In the genomic region with DNA sequence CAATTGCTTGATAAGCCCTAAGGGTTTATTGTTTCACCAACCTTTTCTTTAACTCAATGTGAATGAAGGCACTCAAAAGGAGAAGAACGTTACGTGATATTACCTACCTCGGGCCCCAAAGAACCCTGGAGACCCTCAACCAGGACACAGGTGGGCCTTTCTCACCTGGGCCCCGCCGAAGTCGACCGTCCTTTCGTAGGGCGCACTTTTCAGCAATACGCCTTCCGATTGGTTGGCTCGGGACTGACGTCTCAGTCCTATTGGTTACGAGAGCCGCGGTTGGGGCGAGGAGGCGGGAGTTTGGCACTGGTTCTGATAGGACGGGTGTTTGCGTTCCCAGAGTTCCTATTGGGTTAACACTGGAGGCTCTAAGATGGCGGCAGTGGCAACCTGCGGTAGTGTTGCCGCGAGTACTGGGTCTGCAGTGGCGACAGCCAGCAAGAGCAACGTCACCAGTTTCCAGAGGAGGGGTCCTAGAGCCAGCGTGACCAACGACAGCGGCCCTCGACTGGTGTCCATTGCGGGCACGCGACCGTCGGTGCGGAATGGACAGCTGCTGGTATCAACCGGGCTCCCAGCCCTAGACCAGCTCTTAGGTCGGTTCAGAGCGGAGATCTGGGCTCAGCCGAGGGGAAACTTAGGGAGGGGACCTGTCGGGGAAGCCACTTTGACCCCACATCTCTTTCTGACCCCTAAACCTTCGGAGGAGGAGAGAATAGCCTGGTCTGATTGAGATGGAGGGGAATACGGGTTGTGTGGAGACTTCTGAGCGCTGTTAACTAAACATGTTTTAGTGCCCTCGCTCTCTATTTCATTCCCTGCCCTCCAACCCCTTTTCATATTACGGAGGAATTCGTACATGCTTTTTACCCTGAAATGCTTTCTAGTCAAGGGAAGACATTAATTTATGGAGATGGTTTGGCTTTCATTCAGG, we compare ENCODE assay signal across 1 cellular context.
TF ChIP-seq lines count a peak whose summit lies in the region.

A gene with protein sequence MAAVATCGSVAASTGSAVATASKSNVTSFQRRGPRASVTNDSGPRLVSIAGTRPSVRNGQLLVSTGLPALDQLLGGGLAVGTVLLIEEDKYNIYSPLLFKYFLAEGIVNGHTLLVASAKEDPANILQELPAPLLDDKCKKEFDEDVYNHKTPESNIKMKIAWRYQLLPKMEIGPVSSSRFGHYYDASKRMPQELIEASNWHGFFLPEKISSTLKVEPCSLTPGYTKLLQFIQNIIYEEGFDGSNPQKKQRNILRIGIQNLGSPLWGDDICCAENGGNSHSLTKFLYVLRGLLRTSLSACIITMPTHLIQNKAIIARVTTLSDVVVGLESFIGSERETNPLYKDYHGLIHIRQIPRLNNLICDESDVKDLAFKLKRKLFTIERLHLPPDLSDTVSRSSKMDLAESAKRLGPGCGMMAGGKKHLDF (plus strand): TSS at position 356 of the 934 bp plus-strand sequence. CDS start 18 bp downstream, at position 374.
A gene with protein sequence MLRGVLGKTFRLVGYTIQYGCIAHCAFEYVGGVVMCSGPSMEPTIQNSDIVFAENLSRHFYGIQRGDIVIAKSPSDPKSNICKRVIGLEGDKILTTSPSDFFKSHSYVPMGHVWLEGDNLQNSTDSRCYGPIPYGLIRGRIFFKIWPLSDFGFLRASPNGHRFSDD (minus strand): TSS at position 211 of the 934 bp plus-strand sequence. CDS start 46,346 bp downstream, outside the sequence.

TF ChIP-seq in HepG2, 621 proteins besides CTCF, POLR2A, EP300 and RAD21 (continued from another document and continues in another):
- TF ChIP-seq, protein P1, sequence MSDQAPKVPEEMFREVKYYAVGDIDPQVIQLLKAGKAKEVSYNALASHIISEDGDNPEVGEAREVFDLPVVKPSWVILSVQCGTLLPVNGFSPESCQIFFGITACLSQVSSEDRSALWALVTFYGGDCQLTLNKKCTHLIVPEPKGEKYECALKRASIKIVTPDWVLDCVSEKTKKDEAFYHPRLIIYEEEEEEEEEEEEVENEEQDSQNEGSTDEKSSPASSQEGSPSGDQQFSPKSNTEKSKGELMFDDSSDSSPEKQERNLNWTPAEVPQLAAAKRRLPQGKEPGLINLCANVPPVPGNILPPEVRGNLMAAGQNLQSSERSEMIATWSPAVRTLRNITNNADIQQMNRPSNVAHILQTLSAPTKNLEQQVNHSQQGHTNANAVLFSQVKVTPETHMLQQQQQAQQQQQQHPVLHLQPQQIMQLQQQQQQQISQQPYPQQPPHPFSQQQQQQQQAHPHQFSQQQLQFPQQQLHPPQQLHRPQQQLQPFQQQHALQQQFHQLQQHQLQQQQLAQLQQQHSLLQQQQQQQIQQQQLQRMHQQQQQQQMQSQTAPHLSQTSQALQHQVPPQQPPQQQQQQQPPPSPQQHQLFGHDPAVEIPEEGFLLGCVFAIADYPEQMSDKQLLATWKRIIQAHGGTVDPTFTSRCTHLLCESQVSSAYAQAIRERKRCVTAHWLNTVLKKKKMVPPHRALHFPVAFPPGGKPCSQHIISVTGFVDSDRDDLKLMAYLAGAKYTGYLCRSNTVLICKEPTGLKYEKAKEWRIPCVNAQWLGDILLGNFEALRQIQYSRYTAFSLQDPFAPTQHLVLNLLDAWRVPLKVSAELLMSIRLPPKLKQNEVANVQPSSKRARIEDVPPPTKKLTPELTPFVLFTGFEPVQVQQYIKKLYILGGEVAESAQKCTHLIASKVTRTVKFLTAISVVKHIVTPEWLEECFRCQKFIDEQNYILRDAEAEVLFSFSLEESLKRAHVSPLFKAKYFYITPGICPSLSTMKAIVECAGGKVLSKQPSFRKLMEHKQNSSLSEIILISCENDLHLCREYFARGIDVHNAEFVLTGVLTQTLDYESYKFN (CRISPR knock-in tag; conservative IDR thresholded peaks at IDR 0.05): peak; percentile 36
- no peak for TF ChIP-seq MAFF (IDR thresholded peaks at IDR 0.05; ENCODE audit: low read depth, low read length)
- TF ChIP-seq CBX5 (CRISPR knock-in tag; IDR thresholded peaks at IDR 0.05; ENCODE audit: borderline replicate concordance): no peak; the same call in 1 of the 2 replicates
- 0 out of 2 replicates have a peak, but pooled peaks have one; percentile 39 for TF ChIP-seq JUND (CRISPR knock-in tag; IDR thresholded peaks at IDR 0.05)
- TF ChIP-seq ZSCAN21 (CRISPR knock-in tag; IDR thresholded peaks at IDR 0.05; ENCODE audit: borderline replicate concordance): no peak; the same call in 1 of the 2 replicates
- 0 out of 2 replicates have a peak, but pooled peaks have one; percentile 85 for TF ChIP-seq ZNF570 (CRISPR knock-in tag; IDR thresholded peaks at IDR 0.05; ENCODE audit: borderline replicate concordance)
- no peak for TF ChIP-seq CENPT (CRISPR knock-in tag; IDR thresholded peaks at IDR 0.05; ENCODE audit: low read depth)
- TF ChIP-seq SMARCE1 (IDR thresholded peaks at IDR 0.05; ENCODE audit: borderline replicate concordance): no peak
- TF ChIP-seq ZNF160 (CRISPR knock-in tag; IDR thresholded peaks at IDR 0.05): no peak; the same call in 1 of the 2 replicates
- TF ChIP-seq ZNF468 (CRISPR knock-in tag; IDR thresholded peaks at IDR 0.05): no peak
- TF ChIP-seq ZNF616 (CRISPR knock-in tag; IDR thresholded peaks at IDR 0.05; ENCODE audit: low read depth): no peak
- TF ChIP-seq, protein P2, sequence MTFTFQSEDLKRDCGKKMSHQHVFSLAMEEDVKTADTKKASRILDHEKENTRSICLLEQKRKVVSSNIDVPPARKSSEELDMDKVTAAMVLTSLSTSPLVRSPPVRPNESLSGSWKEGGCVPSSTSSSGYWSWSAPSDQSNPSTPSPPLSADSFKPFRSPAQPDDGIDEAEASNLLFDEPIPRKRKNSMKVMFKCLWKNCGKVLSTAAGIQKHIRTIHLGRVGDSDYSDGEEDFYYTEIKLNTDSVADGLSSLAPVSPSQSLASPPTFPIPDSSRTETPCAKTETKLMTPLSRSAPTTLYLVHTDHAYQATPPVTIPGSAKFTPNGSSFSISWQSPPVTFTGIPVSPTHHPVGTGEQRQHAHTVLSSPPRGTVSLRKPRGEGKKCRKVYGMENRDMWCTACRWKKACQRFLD (CRISPR knock-in tag; IDR thresholded peaks at IDR 0.05; ENCODE audit: borderline replicate concordance): no peak
- TF ChIP-seq, protein P3, sequence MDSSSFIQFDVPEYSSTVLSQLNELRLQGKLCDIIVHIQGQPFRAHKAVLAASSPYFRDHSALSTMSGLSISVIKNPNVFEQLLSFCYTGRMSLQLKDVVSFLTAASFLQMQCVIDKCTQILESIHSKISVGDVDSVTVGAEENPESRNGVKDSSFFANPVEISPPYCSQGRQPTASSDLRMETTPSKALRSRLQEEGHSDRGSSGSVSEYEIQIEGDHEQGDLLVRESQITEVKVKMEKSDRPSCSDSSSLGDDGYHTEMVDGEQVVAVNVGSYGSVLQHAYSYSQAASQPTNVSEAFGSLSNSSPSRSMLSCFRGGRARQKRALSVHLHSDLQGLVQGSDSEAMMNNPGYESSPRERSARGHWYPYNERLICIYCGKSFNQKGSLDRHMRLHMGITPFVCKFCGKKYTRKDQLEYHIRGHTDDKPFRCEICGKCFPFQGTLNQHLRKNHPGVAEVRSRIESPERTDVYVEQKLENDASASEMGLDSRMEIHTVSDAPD (CRISPR knock-in tag; IDR thresholded peaks at IDR 0.05): no peak
- peak; percentile 69 for TF ChIP-seq ZNF510 (CRISPR knock-in tag; IDR thresholded peaks at IDR 0.05; ENCODE audit: low read depth)
- TF ChIP-seq KMT2A (CRISPR knock-in tag; IDR thresholded peaks at IDR 0.05): peak; percentile 97
- peak; percentile 91 for TF ChIP-seq ZEB1 (IDR thresholded peaks at IDR 0.05; ENCODE audit: insufficient replicate concordance, low read depth)
- TF ChIP-seq, protein P4, sequence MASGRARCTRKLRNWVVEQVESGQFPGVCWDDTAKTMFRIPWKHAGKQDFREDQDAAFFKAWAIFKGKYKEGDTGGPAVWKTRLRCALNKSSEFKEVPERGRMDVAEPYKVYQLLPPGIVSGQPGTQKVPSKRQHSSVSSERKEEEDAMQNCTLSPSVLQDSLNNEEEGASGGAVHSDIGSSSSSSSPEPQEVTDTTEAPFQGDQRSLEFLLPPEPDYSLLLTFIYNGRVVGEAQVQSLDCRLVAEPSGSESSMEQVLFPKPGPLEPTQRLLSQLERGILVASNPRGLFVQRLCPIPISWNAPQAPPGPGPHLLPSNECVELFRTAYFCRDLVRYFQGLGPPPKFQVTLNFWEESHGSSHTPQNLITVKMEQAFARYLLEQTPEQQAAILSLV (CRISPR knock-in tag; IDR thresholded peaks at IDR 0.05; ENCODE audit: borderline replicate concordance): no peak
- no peak for TF ChIP-seq ZNF737 (CRISPR knock-in tag; IDR thresholded peaks at IDR 0.05; ENCODE audit: borderline replicate concordance)
- peak; percentile 72 for TF ChIP-seq TBX2 (CRISPR knock-in tag; IDR thresholded peaks at IDR 0.05; ENCODE audit: borderline replicate concordance)
- TF ChIP-seq DR1 (CRISPR knock-in tag; IDR thresholded peaks at IDR 0.05): peak; percentile 48; the same call in 1 of the 2 replicates
- no peak; the same call in 1 of the 2 replicates for TF ChIP-seq MEF2D (CRISPR knock-in tag; IDR thresholded peaks at IDR 0.05)
- no peak for TF ChIP-seq TRIM24 (CRISPR knock-in tag; IDR thresholded peaks at IDR 0.05)
- TF ChIP-seq, protein P5, sequence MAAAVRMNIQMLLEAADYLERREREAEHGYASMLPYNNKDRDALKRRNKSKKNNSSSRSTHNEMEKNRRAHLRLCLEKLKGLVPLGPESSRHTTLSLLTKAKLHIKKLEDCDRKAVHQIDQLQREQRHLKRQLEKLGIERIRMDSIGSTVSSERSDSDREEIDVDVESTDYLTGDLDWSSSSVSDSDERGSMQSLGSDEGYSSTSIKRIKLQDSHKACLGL (CRISPR knock-in tag; IDR thresholded peaks at IDR 0.05): peak; percentile 75; the same call in 1 of the 2 replicates
- TF ChIP-seq CREM (IDR thresholded peaks at IDR 0.05): peak; percentile 80
- no peak for TF ChIP-seq CREM (CRISPR knock-in tag; IDR thresholded peaks at IDR 0.05)
- TF ChIP-seq, protein P6, sequence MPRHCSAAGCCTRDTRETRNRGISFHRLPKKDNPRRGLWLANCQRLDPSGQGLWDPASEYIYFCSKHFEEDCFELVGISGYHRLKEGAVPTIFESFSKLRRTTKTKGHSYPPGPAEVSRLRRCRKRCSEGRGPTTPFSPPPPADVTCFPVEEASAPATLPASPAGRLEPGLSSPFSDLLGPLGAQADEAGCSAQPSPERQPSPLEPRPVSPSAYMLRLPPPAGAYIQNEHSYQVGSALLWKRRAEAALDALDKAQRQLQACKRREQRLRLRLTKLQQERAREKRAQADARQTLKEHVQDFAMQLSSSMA (CRISPR knock-in tag; IDR thresholded peaks at IDR 0.05): 0 out of 2 replicates have a peak, but pooled peaks have one; percentile 30
- TF ChIP-seq ZNF33B (CRISPR knock-in tag; IDR thresholded peaks at IDR 0.05): no peak
- no peak for TF ChIP-seq RBAK (CRISPR knock-in tag; IDR thresholded peaks at IDR 0.05)
- no peak for TF ChIP-seq CBX1 (IDR thresholded peaks at IDR 0.05; ENCODE audit: low read depth)
- TF ChIP-seq SSRP1 (CRISPR knock-in tag; IDR thresholded peaks at IDR 0.05): no peak
- 0 out of 2 replicates have a peak, but pooled peaks have one; percentile 10 for TF ChIP-seq CEBPG (CRISPR knock-in tag; IDR thresholded peaks at IDR 0.05)
- peak; percentile 98 for TF ChIP-seq ASH2L (IDR thresholded peaks at IDR 0.05; ENCODE audit: insufficient read length, low read depth, low read length)
- TF ChIP-seq NFYC (CRISPR knock-in tag; IDR thresholded peaks at IDR 0.05): peak; percentile 99
- TF ChIP-seq KDM5A (IDR thresholded peaks at IDR 0.05; ENCODE audit: borderline replicate concordance, low read length): peak; percentile 88
- TF ChIP-seq SP1 (IDR thresholded peaks at IDR 0.05): no peak
- TF ChIP-seq SP1 (CRISPR knock-in tag; IDR thresholded peaks at IDR 0.05): no peak
- TF ChIP-seq, protein P7, sequence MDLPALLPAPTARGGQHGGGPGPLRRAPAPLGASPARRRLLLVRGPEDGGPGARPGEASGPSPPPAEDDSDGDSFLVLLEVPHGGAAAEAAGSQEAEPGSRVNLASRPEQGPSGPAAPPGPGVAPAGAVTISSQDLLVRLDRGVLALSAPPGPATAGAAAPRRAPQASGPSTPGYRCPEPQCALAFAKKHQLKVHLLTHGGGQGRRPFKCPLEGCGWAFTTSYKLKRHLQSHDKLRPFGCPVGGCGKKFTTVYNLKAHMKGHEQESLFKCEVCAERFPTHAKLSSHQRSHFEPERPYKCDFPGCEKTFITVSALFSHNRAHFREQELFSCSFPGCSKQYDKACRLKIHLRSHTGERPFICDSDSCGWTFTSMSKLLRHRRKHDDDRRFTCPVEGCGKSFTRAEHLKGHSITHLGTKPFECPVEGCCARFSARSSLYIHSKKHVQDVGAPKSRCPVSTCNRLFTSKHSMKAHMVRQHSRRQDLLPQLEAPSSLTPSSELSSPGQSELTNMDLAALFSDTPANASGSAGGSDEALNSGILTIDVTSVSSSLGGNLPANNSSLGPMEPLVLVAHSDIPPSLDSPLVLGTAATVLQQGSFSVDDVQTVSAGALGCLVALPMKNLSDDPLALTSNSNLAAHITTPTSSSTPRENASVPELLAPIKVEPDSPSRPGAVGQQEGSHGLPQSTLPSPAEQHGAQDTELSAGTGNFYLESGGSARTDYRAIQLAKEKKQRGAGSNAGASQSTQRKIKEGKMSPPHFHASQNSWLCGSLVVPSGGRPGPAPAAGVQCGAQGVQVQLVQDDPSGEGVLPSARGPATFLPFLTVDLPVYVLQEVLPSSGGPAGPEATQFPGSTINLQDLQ (CRISPR knock-in tag; IDR thresholded peaks at IDR 0.05): 0 out of 2 replicates have a peak, but pooled peaks have one; percentile 34
- TF ChIP-seq, protein P8, sequence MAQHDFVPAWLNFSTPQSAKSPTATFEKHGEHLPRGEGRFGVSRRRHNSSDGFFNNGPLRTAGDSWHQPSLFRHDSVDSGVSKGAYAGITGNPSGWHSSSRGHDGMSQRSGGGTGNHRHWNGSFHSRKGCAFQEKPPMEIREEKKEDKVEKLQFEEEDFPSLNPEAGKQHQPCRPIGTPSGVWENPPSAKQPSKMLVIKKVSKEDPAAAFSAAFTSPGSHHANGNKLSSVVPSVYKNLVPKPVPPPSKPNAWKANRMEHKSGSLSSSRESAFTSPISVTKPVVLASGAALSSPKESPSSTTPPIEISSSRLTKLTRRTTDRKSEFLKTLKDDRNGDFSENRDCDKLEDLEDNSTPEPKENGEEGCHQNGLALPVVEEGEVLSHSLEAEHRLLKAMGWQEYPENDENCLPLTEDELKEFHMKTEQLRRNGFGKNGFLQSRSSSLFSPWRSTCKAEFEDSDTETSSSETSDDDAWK (CRISPR knock-in tag; IDR thresholded peaks at IDR 0.05): no peak
